In the genomic region with DNA sequence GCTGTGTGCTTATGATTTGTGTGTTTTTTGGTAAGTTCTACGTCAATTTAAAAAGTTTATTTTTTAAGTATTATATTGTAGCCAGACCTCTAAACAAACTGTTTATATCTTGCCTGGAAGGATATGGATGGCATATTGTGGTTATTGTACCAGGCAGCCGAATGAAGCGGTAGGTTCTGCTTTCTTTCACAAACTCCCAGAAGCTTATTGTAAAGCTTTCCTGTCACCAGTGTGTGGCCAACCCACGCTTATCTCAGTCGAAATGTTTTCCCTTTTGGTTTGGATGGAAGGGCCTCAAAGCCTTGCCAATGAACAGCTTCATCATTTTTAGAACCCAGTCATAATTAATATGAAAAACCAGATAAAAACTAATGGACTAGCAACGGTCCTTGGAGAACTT, we compare ENCODE assay signal across 12 cellular contexts. TPM values are rescaled to one million over a fixed set of nuclear protein-coding genes. Genes with fewer than 3 reads are reported as not detected.
A peak's percentile ranks its signal among the peaks of the same experiment; 100 is the strongest.
DNase-seq lines count a peak whose midpoint lies in the region; ATAC-seq and TF ChIP-seq lines count a peak whose summit lies in the region.
"Had no signal": no experiment of that assay in that cellular context is flagged by ENCODE, and none has a peak within 500 bp of the region (broad histone marks: within the 10 kb centered on the region; RNA-seq: fewer than 3 reads in every experiment).

No MANE protein-coding gene starts in this region.

- no peak for TF ChIP-seq EP300 in sigmoid colon (IDR thresholded peaks at IDR 0.05)

- no peak overlapping the region for H3K27ac Mint-ChIP-seq in activated CD4-positive, alpha-beta T cell treated with anti-CD3 and anti-CD28 coated beads for 36 hours
- H3K27ac Mint-ChIP-seq in T-helper 2 cell treated with Interferon-gamma antibody and Interleukin-4, amounts not matched to agents 5 μg/mL and 100 μg/mL, for 36 hours, result no peak overlapping the region
- H3K27ac Mint-ChIP-seq: activated naive CD4-positive, alpha-beta T cell treated with anti-CD3 and anti-CD28 coated beads, Interleukin-2, amount 10 ng/mL, durations not matched to agents 7 days and 5 days; memory B cell had no signal

- H3K27me3 ChIP-seq in SJSA1 (replicated peaks) (no peaks in the 10 kb centered on the region), subcutaneous abdominal adipose tissue (ENCODE audit: control insufficient read depth in 5 of 5, insufficient read depth in 4 of 5, low read length in 5 of 5) (peaks cover 0 to 3% (median 0%) of the 10 kb centered on the region in 5 donors), sigmoid colon (no peaks in the 10 kb centered on the region)
- H3K27me3 ChIP-seq: ovary, tibial artery had no signal

- no peaks in the 10 kb centered on the region for H3K27me3 Mint-ChIP-seq in activated CD4-positive, alpha-beta T cell treated with anti-CD3 and anti-CD28 coated beads for 36 hours
- no peaks in the 10 kb centered on the region for H3K27me3 Mint-ChIP-seq in T-helper 2 cell treated with Interferon-gamma antibody and Interleukin-4, amounts not matched to agents 5 μg/mL and 100 μg/mL, for 36 hours (ENCODE audit: low read depth)
- H3K27me3 Mint-ChIP-seq: activated naive CD4-positive, alpha-beta T cell treated with anti-CD3 and anti-CD28 coated beads, Interleukin-2, amount 10 ng/mL, durations not matched to agents 7 days and 5 days; memory B cell had no signal

- H3K9ac ChIP-seq in subcutaneous abdominal adipose tissue (ENCODE audit: low read length in 5 of 5), result no peak overlapping the region

- CTCF ChIA-PET in activated CD4-positive, alpha-beta T cell treated with anti-CD3 and anti-CD28 coated beads for 36 hours (lab: Charles Lee), result interaction anchor here (0.6 to 1.8 kb wide), 5 partner anchors 14 to 228 kb away, joined by 3 to 7 read pairs (median 5); no protein-coding TSS in a partner anchor

- no peak for TF ChIP-seq CTCF in sigmoid colon (IDR thresholded peaks at IDR 0.05)

- ATAC-seq in activated CD4-positive, alpha-beta T cell treated with anti-CD3 and anti-CD28 coated beads for 36 hours, result peak; percentile 36
- no peak for ATAC-seq in HG03460 (IDR thresholded peaks at IDR 0.05; ENCODE audit: unreplicated experiment)

- no peaks in the 10 kb centered on the region for H3K36me3 ChIP-seq in SJSA1
- no peaks in the 10 kb centered on the region for H3K36me3 ChIP-seq in subcutaneous abdominal adipose tissue (ENCODE audit: control insufficient read depth in 5 of 5, insufficient read depth in 5 of 5, low read length in 5 of 5)
- no peaks in the 10 kb centered on the region for H3K36me3 ChIP-seq in sigmoid colon
- H3K36me3 ChIP-seq: ovary, tibial artery had no signal

- intact Hi-C loops in activated CD4-positive, alpha-beta T cell treated with anti-CD3 and anti-CD28 coated beads for 36 hours (cut with DNase I, micrococcal nuclease), result no loop called here
- intact Hi-C loops in sigmoid colon (cut with DNase I), result loop anchor here (10.0 kb wide), 1 partner anchor 57 kb away; no protein-coding TSS in a partner anchor

- POLR2A ChIA-PET in activated CD4-positive, alpha-beta T cell treated with anti-CD3 and anti-CD28 coated beads for 36 hours (lab: Charles Lee), result interaction anchor here (0.7 kb wide), 1 partner anchor 87 kb away, joined by 4 read pairs; no protein-coding TSS in a partner anchor

- H3K4me3 ChIP-seq in SJSA1, result 0 out of 2 replicates have a peak overlapping the region, but pooled peaks have one; percentile 0
- H3K4me3 ChIP-seq in subcutaneous abdominal adipose tissue (ENCODE audit: low read depth in 1 of 5, low read length in 5 of 5), result no peak overlapping the region
- H3K4me3 ChIP-seq in sigmoid colon, result no peak overlapping the region
- H3K4me3 ChIP-seq: ovary, tibial artery had no signal

- H3K4me1 Mint-ChIP-seq in activated CD4-positive, alpha-beta T cell treated with anti-CD3 and anti-CD28 coated beads for 36 hours, result peaks cover 2% of the 10 kb centered on the region
- H3K4me1 Mint-ChIP-seq in T-helper 2 cell treated with Interferon-gamma antibody and Interleukin-4, amounts not matched to agents 5 μg/mL and 100 μg/mL, for 36 hours (ENCODE audit: low read depth), result peaks cover 4% of the 10 kb centered on the region
- H3K4me1 Mint-ChIP-seq: activated naive CD4-positive, alpha-beta T cell treated with anti-CD3 and anti-CD28 coated beads, Interleukin-2, amount 10 ng/mL, durations not matched to agents 7 days and 5 days had no signal

- H3K9me3 ChIP-seq in SJSA1 (replicated peaks) (no peaks in the 10 kb centered on the region), subcutaneous abdominal adipose tissue (ENCODE audit: control insufficient read depth in 5 of 5, low read length in 5 of 5) (no peaks in the 10 kb centered on the region), sigmoid colon (no peaks in the 10 kb centered on the region)
- H3K9me3 ChIP-seq: ovary, tibial artery had no signal

- DNase-seq in activated CD4-positive, alpha-beta T cell treated with anti-CD3 and anti-CD28 coated beads for 36 hours, result no peak
- no peak for DNase-seq in activated CD4-positive, alpha-beta T cell treated with anti-CD3 and anti-CD28 coated beads for 4 hours
- DNase-seq in SJSA1 (ENCODE audit: low read depth in 1 of 2, low spot score in 2 of 2) (peak in 1 of 2 experiments; percentile 50), epithelial cell of prostate (ENCODE audit: low read depth, low spot score) (no peak), sigmoid colon (no peak)
- no peak for DNase-seq in T-helper 2 cell treated with Interferon-gamma antibody and Interleukin-4, amounts not matched to agents 5 μg/mL and 100 μg/mL, for 36 hours (ENCODE audit: low spot score)
- DNase-seq: activated naive CD4-positive, alpha-beta T cell treated with anti-CD3 and anti-CD28 coated beads, Interleukin-2, amount 10 ng/mL, durations not matched to agents 7 days and 5 days; ovary; tibial artery had no signal

- peaks cover 47% of the 10 kb centered on the region for H3K4me1 ChIP-seq in SJSA1 (replicated peaks)
- peaks cover 4 to 22% (median 15%) of the 10 kb centered on the region in 5 donors for H3K4me1 ChIP-seq in subcutaneous abdominal adipose tissue (ENCODE audit: control insufficient read depth in 5 of 5, insufficient read depth in 5 of 5, low read length in 5 of 5)
- peaks cover 0 to 15% (median 4%) of the 10 kb centered on the region in 4 donors for H3K4me1 ChIP-seq in sigmoid colon

- no peak for TF ChIP-seq POLR2A in sigmoid colon (IDR thresholded peaks at IDR 0.05)

- WGBS in sigmoid colon, 2 donors, result 43 to 76% methylated on average over 6 of the region's 6 CpGs

- H3K36me3 Mint-ChIP-seq in activated CD4-positive, alpha-beta T cell treated with anti-CD3 and anti-CD28 coated beads for 36 hours (ENCODE audit: low read depth), result no peaks in the 10 kb centered on the region
- peaks cover 2% of the 10 kb centered on the region for H3K36me3 Mint-ChIP-seq in T-helper 2 cell treated with Interferon-gamma antibody and Interleukin-4, amounts not matched to agents 5 μg/mL and 100 μg/mL, for 36 hours (ENCODE audit: low read depth)
- H3K36me3 Mint-ChIP-seq: activated naive CD4-positive, alpha-beta T cell treated with anti-CD3 and anti-CD28 coated beads, Interleukin-2, amount 10 ng/mL, durations not matched to agents 7 days and 5 days; memory B cell had no signal

- H3K4me3 Mint-ChIP-seq in activated CD4-positive, alpha-beta T cell treated with anti-CD3 and anti-CD28 coated beads for 36 hours, result no peak overlapping the region
- no peak overlapping the region for H3K4me3 Mint-ChIP-seq in T-helper 2 cell treated with Interferon-gamma antibody and Interleukin-4, amounts not matched to agents 5 μg/mL and 100 μg/mL, for 36 hours
- H3K4me3 Mint-ChIP-seq: activated naive CD4-positive, alpha-beta T cell treated with anti-CD3 and anti-CD28 coated beads, Interleukin-2, amount 10 ng/mL, durations not matched to agents 7 days and 5 days; memory B cell had no signal

- no peaks in the 10 kb centered on the region for H3K9me3 Mint-ChIP-seq in activated CD4-positive, alpha-beta T cell treated with anti-CD3 and anti-CD28 coated beads for 36 hours (ENCODE audit: low read depth)
- H3K9me3 Mint-ChIP-seq in T-helper 2 cell treated with Interferon-gamma antibody and Interleukin-4, amounts not matched to agents 5 μg/mL and 100 μg/mL, for 36 hours, result no peaks in the 10 kb centered on the region
- H3K9me3 Mint-ChIP-seq: activated naive CD4-positive, alpha-beta T cell treated with anti-CD3 and anti-CD28 coated beads, Interleukin-2, amount 10 ng/mL, durations not matched to agents 7 days and 5 days; memory B cell had no signal

- H3K27ac ChIP-seq in SJSA1, result peak overlapping the region; percentile 93
- H3K27ac ChIP-seq in epithelial cell of prostate, result peak overlapping the region; percentile 58
- peak overlapping the region; percentile 38 for H3K27ac ChIP-seq in subcutaneous abdominal adipose tissue (ENCODE audit: low read depth, low read length)
- H3K27ac ChIP-seq in sigmoid colon, result no peak overlapping the region
- H3K27ac ChIP-seq: ovary, tibial artery had no signal

RNA-seq across cellular contexts. Expression of a gene that starts 53.1 kb away (rescaled TPM):
- 100 to 1,000 TPM; 158 to 187 TPM for total RNA-seq in activated CD4-positive, alpha-beta T cell treated with anti-CD3 and anti-CD28 coated beads for 36 hours
- 58.3 and 102 TPM in 2 replicates for total RNA-seq in SJSA1 (2014; rRNA removed; shearing (Covaris generic))
- total RNA-seq in sigmoid colon, result 10 to 100 TPM; 24.4 to 43.8 (median 34.7) TPM
- polyA plus RNA-seq in sigmoid colon, result 100 to 1,000 TPM; 129 to 196 (median 138) TPM

Comparison
In these comparisons a context has a peak if more than half of its experiments do, and no peak if none do; other contexts are left out.
1. H3K27ac ChIP-seq: peak in SJSA1 (single experiment), epithelial cell of prostate (single experiment) and subcutaneous abdominal adipose tissue (single experiment); none in sigmoid colon (0 of 4).